1 cellular context compared by ENCODE assay signal in genomic region chr17:78301821-78302213, GRCh38.
TF ChIP-seq lines count a peak whose summit lies in the region.

No MANE protein-coding gene starts in this region.

TF ChIP-seq in H1, 55 proteins besides CTCF, POLR2A, EP300 and RAD21:
- TF ChIP-seq SP1 (IDR thresholded peaks at IDR 0.05; ENCODE audit: low read depth, low read length) (no peak), MAX (IDR thresholded peaks at IDR 0.05) (no peak)
